In genomic region chr6:79913369-79913768, GRCh38 we compare ENCODE assay signal across 1 cellular context.
TF ChIP-seq lines count a peak whose summit lies in the region.

No MANE protein-coding gene starts in this region.

TF ChIP-seq in H1, 55 proteins besides CTCF, POLR2A, EP300 and RAD21:
- no peak for TF ChIP-seq ZNF274 (IDR thresholded peaks at IDR 0.05; ENCODE audit: borderline replicate concordance, extremely low read depth, low read length)
- TF ChIP-seq RFX5 (IDR thresholded peaks at IDR 0.05; ENCODE audit: borderline replicate concordance, low read depth, low read length) = no peak
- TF ChIP-seq SIRT6 (IDR thresholded peaks at IDR 0.05; ENCODE audit: low read length) = no peak
- no peak for TF ChIP-seq SP2 (IDR thresholded peaks at IDR 0.05; ENCODE audit: low read length)
- TF ChIP-seq SIX5 (IDR thresholded peaks at IDR 0.05; ENCODE audit: low read depth, low read length) = no peak
- TF ChIP-seq TCF12 (IDR thresholded peaks at IDR 0.05; ENCODE audit: low read depth, low read length) = no peak
- TF ChIP-seq ATF2 (IDR thresholded peaks at IDR 0.05; ENCODE audit: low read length) = no peak
